Comparison of ENCODE assay signal across 2 cellular contexts in the genomic region with DNA sequence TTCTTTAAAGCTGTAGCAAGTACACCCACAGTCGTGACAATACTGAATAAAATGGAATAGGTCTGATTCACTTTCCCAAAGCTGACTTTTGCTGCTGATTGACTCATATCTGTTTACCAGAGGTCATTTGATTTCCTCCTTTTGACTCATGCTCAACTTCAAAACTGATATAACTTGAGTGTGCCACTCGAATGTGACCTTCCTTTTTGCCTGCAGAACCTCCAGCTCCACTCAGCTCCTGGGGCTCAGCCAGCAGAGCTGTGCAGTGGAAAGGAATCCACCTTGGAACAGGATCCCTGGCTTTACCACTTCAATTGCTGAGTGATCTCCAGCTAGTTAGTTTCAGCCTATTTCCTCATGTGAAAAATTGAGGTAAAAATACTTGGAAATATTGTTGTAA.
TF ChIP-seq lines count a peak whose summit lies in the region.

No MANE protein-coding gene starts in this region.

TF ChIP-seq in WTC11, 78 proteins besides CTCF, POLR2A, EP300 and RAD21 (continued from another document):
- TF ChIP-seq, protein P1, sequence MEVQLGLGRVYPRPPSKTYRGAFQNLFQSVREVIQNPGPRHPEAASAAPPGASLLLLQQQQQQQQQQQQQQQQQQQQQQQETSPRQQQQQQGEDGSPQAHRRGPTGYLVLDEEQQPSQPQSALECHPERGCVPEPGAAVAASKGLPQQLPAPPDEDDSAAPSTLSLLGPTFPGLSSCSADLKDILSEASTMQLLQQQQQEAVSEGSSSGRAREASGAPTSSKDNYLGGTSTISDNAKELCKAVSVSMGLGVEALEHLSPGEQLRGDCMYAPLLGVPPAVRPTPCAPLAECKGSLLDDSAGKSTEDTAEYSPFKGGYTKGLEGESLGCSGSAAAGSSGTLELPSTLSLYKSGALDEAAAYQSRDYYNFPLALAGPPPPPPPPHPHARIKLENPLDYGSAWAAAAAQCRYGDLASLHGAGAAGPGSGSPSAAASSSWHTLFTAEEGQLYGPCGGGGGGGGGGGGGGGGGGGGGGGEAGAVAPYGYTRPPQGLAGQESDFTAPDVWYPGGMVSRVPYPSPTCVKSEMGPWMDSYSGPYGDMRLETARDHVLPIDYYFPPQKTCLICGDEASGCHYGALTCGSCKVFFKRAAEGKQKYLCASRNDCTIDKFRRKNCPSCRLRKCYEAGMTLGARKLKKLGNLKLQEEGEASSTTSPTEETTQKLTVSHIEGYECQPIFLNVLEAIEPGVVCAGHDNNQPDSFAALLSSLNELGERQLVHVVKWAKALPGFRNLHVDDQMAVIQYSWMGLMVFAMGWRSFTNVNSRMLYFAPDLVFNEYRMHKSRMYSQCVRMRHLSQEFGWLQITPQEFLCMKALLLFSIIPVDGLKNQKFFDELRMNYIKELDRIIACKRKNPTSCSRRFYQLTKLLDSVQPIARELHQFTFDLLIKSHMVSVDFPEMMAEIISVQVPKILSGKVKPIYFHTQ (CRISPR knock-in tag; IDR thresholded peaks at IDR 0.05), result no peak
- TF ChIP-seq, protein P2, sequence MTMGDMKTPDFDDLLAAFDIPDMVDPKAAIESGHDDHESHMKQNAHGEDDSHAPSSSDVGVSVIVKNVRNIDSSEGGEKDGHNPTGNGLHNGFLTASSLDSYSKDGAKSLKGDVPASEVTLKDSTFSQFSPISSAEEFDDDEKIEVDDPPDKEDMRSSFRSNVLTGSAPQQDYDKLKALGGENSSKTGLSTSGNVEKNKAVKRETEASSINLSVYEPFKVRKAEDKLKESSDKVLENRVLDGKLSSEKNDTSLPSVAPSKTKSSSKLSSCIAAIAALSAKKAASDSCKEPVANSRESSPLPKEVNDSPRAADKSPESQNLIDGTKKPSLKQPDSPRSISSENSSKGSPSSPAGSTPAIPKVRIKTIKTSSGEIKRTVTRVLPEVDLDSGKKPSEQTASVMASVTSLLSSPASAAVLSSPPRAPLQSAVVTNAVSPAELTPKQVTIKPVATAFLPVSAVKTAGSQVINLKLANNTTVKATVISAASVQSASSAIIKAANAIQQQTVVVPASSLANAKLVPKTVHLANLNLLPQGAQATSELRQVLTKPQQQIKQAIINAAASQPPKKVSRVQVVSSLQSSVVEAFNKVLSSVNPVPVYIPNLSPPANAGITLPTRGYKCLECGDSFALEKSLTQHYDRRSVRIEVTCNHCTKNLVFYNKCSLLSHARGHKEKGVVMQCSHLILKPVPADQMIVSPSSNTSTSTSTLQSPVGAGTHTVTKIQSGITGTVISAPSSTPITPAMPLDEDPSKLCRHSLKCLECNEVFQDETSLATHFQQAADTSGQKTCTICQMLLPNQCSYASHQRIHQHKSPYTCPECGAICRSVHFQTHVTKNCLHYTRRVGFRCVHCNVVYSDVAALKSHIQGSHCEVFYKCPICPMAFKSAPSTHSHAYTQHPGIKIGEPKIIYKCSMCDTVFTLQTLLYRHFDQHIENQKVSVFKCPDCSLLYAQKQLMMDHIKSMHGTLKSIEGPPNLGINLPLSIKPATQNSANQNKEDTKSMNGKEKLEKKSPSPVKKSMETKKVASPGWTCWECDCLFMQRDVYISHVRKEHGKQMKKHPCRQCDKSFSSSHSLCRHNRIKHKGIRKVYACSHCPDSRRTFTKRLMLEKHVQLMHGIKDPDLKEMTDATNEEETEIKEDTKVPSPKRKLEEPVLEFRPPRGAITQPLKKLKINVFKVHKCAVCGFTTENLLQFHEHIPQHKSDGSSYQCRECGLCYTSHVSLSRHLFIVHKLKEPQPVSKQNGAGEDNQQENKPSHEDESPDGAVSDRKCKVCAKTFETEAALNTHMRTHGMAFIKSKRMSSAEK (CRISPR knock-in tag; IDR thresholded peaks at IDR 0.05; ENCODE audit: borderline replicate concordance), result no peak
- no peak for TF ChIP-seq NR2C2 (CRISPR knock-in tag; IDR thresholded peaks at IDR 0.05)
- TF ChIP-seq RELA (CRISPR knock-in tag; IDR thresholded peaks at IDR 0.05; ENCODE audit: borderline replicate concordance), result no peak
- no peak for TF ChIP-seq ZNF121 (CRISPR knock-in tag; IDR thresholded peaks at IDR 0.05)

TF ChIP-seq in HepG2, 621 proteins besides CTCF, POLR2A, EP300 and RAD21 (continued from another document):
- TF ChIP-seq SIX1 (CRISPR knock-in tag; IDR thresholded peaks at IDR 0.05; ENCODE audit: borderline replicate concordance), result no peak
TF ChIP-seq in HepG2: peak in this region for 0.
